ENCODE assay signal across 15 cellular contexts in genomic region chr10:33293531-33294170, GRCh38. TPM values are rescaled to one million over a fixed set of nuclear protein-coding genes. Genes with fewer than 3 reads are reported as not detected.
"Had no signal": no experiment of that assay in that cellular context is flagged by ENCODE, and none has a peak within 500 bp of the region (broad histone marks: within the 10 kb centered on the region; RNA-seq: fewer than 3 reads in every experiment).

No MANE protein-coding gene starts in this region.

- H3K36me3 ChIP-seq: prostate gland had no signal

- H3K4me1 Mint-ChIP-seq: activated B cell treated with CpG ODN at 0.5 μM for 24 hours; central memory CD8-positive, alpha-beta T cell had no signal

- DNase-seq: activated B cell treated with CpG ODN at 0.5 μM for 24 hours; activated CD4-positive, alpha-beta T cell treated with anti-CD3 and anti-CD28 coated beads, Interleukin-2, amount 10 ng/mL, durations not matched to agents 24 days and 14 days; activated CD8-positive, alpha-beta memory T cell treated with anti-CD3 and anti-CD28 coated beads for 24 hours; activated naive CD4-positive, alpha-beta T cell treated with anti-CD3 and anti-CD28 coated beads for 36 hours; effector memory CD4-positive, alpha-beta T cell; left colon; mammary epithelial cell; mucosa of descending colon; naive thymus-derived CD8-positive, alpha-beta T cell; nucleus accumbens; stimulated activated CD4-positive, alpha-beta T cell treated with anti-CD3 and anti-CD28 coated beads, Interleukin-4, amount 100 ng/mL, for 1 hour had no signal

- H3K9me3 Mint-ChIP-seq: activated B cell treated with CpG ODN at 0.5 μM for 24 hours; activated CD4-positive, alpha-beta T cell treated with anti-CD3 and anti-CD28 coated beads, Interleukin-2, amount 10 ng/mL, durations not matched to agents 24 days and 14 days; activated naive CD4-positive, alpha-beta T cell treated with anti-CD3 and anti-CD28 coated beads for 36 hours; central memory CD8-positive, alpha-beta T cell; naive thymus-derived CD8-positive, alpha-beta T cell; stimulated activated naive CD8-positive, alpha-beta T cell treated with anti-CD3 and anti-CD28 coated beads, Interleukin-15, Interleukin-2, amounts not matched to agents 100 ng/mL and 50 ng/mL, for 24 hours; T-helper 1 cell treated with Interleukin-12 subunit alpha and Interleukin-12 subunit beta and Interleukin-4 antibody, amounts not matched to agents 30 μg/mL and 1 μg/mL, for 36 hours had no signal

- ATAC-seq: left colon; mucosa of descending colon; naive thymus-derived CD8-positive, alpha-beta T cell had no signal

- H3K9me3 ChIP-seq: mucosa of descending colon, prostate gland had no signal

- H3K4me1 ChIP-seq: prostate gland had no signal

- H3K4me3 Mint-ChIP-seq: activated B cell treated with CpG ODN at 0.5 μM for 24 hours; activated CD4-positive, alpha-beta T cell treated with anti-CD3 and anti-CD28 coated beads, Interleukin-2, amount 10 ng/mL, durations not matched to agents 24 days and 14 days; activated naive CD4-positive, alpha-beta T cell treated with anti-CD3 and anti-CD28 coated beads for 36 hours; central memory CD8-positive, alpha-beta T cell; naive thymus-derived CD8-positive, alpha-beta T cell; stimulated activated naive CD8-positive, alpha-beta T cell treated with anti-CD3 and anti-CD28 coated beads, Interleukin-15, Interleukin-2, amounts not matched to agents 100 ng/mL and 50 ng/mL, for 24 hours; T-helper 1 cell treated with Interleukin-12 subunit alpha and Interleukin-12 subunit beta and Interleukin-4 antibody, amounts not matched to agents 30 μg/mL and 1 μg/mL, for 36 hours had no signal

- H3K27ac Mint-ChIP-seq: activated B cell treated with CpG ODN at 0.5 μM for 24 hours; activated CD4-positive, alpha-beta T cell treated with anti-CD3 and anti-CD28 coated beads, Interleukin-2, amount 10 ng/mL, durations not matched to agents 24 days and 14 days; activated naive CD4-positive, alpha-beta T cell treated with anti-CD3 and anti-CD28 coated beads for 36 hours; naive thymus-derived CD8-positive, alpha-beta T cell; stimulated activated naive CD8-positive, alpha-beta T cell treated with anti-CD3 and anti-CD28 coated beads, Interleukin-15, Interleukin-2, amounts not matched to agents 100 ng/mL and 50 ng/mL, for 24 hours; T-helper 1 cell treated with Interleukin-12 subunit alpha and Interleukin-12 subunit beta and Interleukin-4 antibody, amounts not matched to agents 30 μg/mL and 1 μg/mL, for 36 hours had no signal

- H3K27ac ChIP-seq: prostate gland had no signal

- H3K4me3 ChIP-seq: mucosa of descending colon, prostate gland had no signal

RNA-seq across cellular contexts. Expression of gene NRP1, which starts 40.8 kb away (rescaled TPM):
- total RNA-seq: activated B cell treated with CpG ODN at 0.5 μM for 24 hours had no signal
- polyA plus RNA-seq: naive thymus-derived CD8-positive, alpha-beta T cell had no signal
